Comparison of ENCODE assay signal across 28 cellular contexts in the genomic region with DNA sequence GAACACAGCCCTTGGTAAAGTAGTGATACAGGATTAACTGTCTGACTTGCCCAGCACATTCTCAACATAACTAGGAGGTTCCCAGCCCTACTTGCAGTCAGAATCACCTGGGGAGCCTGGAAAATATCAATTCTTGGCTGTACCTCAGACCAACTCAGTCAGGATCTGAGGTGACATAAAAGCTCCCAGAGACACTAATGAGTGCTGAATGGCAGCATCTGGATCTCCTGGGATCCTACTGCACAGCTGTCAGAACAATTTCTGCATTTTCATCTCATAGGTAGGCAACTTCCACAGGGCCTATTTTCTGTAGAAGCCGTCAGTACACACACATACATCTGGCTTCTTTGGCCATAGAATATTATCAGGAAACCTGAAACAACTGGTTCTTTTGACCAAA.
"Had no signal": no experiment of that assay in that cellular context is flagged by ENCODE, and none has a peak within 500 bp of the region (broad histone marks: within the 10 kb centered on the region; RNA-seq: fewer than 3 reads in every experiment).

No MANE protein-coding gene starts in this region.

- H3K9me3 ChIP-seq: neutrophil, pancreas, prostate gland, right lobe of liver, sigmoid colon, stomach, thoracic aorta, thyroid gland, tibial nerve, upper lobe of right lung, uterus had no signal

- H3K27me3 Mint-ChIP-seq: type B pancreatic cell had no signal

- ATAC-seq: naive thymus-derived CD8-positive, alpha-beta T cell; natural killer cell treated with Interleukin-12 subunit alpha and Interleukin-12 subunit beta and Interleukin-15 and Interleukin-18, amount 100 ng/mL, for 72 hours; pancreas; right cardiac atrium; stimulated activated effector memory CD8-positive, alpha-beta T cell treated with anti-CD3 and anti-CD28 coated beads, Interleukin-12 subunit alpha, Interleukin-12 subunit beta, amount 100 ng/mL, for 72 hours; stimulated activated naive B cell treated with anti-CD40 and anti-IgM and Interleukin-4, amounts not matched to agents 10 μg/mL and 1 μg/mL and 100 μg/mL, for 72 hours; upper lobe of right lung had no signal

- H3K9ac ChIP-seq: neural progenitor cell had no signal

- DNase-seq: naive B cell; naive thymus-derived CD8-positive, alpha-beta T cell; nephron progenitor cell; nucleus accumbens; pancreas; right cardiac atrium; right lobe of liver; sigmoid colon; small intestine; stimulated activated CD4-positive, alpha-beta T cell treated with anti-CD3 and anti-CD28 coated beads, Interleukin-15, amount 100 ng/mL, for 24 hours; stimulated activated CD4-positive, alpha-beta T cell treated with anti-CD3 and anti-CD28 coated beads, Interleukin-2, amount 100 ng/mL, for 24 hours; stimulated activated CD4-positive, alpha-beta T cell treated with anti-CD3 and anti-CD28 coated beads, Interleukin-2, amount 100 ng/mL, for 48 hours; stimulated activated CD4-positive, alpha-beta T cell treated with anti-CD3 and anti-CD28 coated beads, Interleukin-4, amount 100 ng/mL, for 24 hours; stimulated activated naive B cell treated with anti-CD40 and anti-IgM and Interleukin-4, amounts not matched to agents 10 μg/mL and 1 μg/mL and 100 μg/mL, for 72 hours; stimulated activated naive CD4-positive, alpha-beta T cell treated with Interleukin-2 at 50 U/mL for 16 hours; stomach; thyroid gland; upper lobe of right lung; uterus had no signal

- H3K36me3 ChIP-seq: neural progenitor cell, neutrophil, pancreas, prostate gland, right lobe of liver, sigmoid colon, stomach, thoracic aorta, thyroid gland, tibial nerve, upper lobe of right lung, uterus had no signal

- H3K4me1 Mint-ChIP-seq: naive B cell; naive thymus-derived CD8-positive, alpha-beta T cell; nephron progenitor cell; stimulated activated effector memory CD8-positive, alpha-beta T cell treated with anti-CD3 and anti-CD28 coated beads, Interleukin-12 subunit alpha, Interleukin-12 subunit beta, amount 100 ng/mL, for 72 hours; stimulated activated naive B cell treated with anti-CD40 and anti-IgM and Interleukin-4, amounts not matched to agents 10 μg/mL and 1 μg/mL and 100 μg/mL, for 72 hours had no signal

- H3K27me3 ChIP-seq: neural progenitor cell, pancreas, right lobe of liver, sigmoid colon, stomach, thyroid gland, tibial nerve, upper lobe of right lung, uterus had no signal

- H3K27ac Mint-ChIP-seq: naive B cell; naive thymus-derived CD8-positive, alpha-beta T cell; natural killer cell treated with Interleukin-12 subunit alpha and Interleukin-12 subunit beta and Interleukin-15 and Interleukin-18, amount 100 ng/mL, for 72 hours; nephron progenitor cell; neural progenitor cell; stimulated activated effector memory CD8-positive, alpha-beta T cell treated with anti-CD3 and anti-CD28 coated beads, Interleukin-12 subunit alpha, Interleukin-12 subunit beta, amount 100 ng/mL, for 72 hours; stimulated activated naive B cell treated with anti-CD40 and anti-IgM and Interleukin-4, amounts not matched to agents 10 μg/mL and 1 μg/mL and 100 μg/mL, for 72 hours; stimulated activated naive CD8-positive, alpha-beta T cell treated with anti-CD3 and anti-CD28 coated beads, Interleukin-15, Interleukin-2, amounts not matched to agents 100 ng/mL and 50 ng/mL, for 24 hours; type B pancreatic cell had no signal

- H3K36me3 Mint-ChIP-seq: naive B cell; natural killer cell treated with Interleukin-12 subunit alpha and Interleukin-12 subunit beta and Interleukin-15 and Interleukin-18, amount 100 ng/mL, for 72 hours; neural progenitor cell; stimulated activated effector memory CD8-positive, alpha-beta T cell treated with anti-CD3 and anti-CD28 coated beads, Interleukin-12 subunit alpha, Interleukin-12 subunit beta, amount 100 ng/mL, for 72 hours; stimulated activated naive B cell treated with anti-CD40 and anti-IgM and Interleukin-4, amounts not matched to agents 10 μg/mL and 1 μg/mL and 100 μg/mL, for 72 hours had no signal

- H3K27ac ChIP-seq: neural progenitor cell, neutrophil, pancreas, prostate gland, right lobe of liver, sigmoid colon, stomach, thoracic aorta, thyroid gland, tibial nerve, upper lobe of right lung, uterus had no signal

- H3K4me3 ChIP-seq: neural progenitor cell, pancreas, prostate gland, right lobe of liver, sigmoid colon, stomach, thoracic aorta, thyroid gland, tibial nerve, upper lobe of right lung, uterus had no signal

- H3K4me3 Mint-ChIP-seq: naive B cell; naive thymus-derived CD8-positive, alpha-beta T cell; natural killer cell treated with Interleukin-12 subunit alpha and Interleukin-12 subunit beta and Interleukin-15 and Interleukin-18, amount 100 ng/mL, for 72 hours; nephron progenitor cell; neural progenitor cell; stimulated activated effector memory CD8-positive, alpha-beta T cell treated with anti-CD3 and anti-CD28 coated beads, Interleukin-12 subunit alpha, Interleukin-12 subunit beta, amount 100 ng/mL, for 72 hours; stimulated activated naive B cell treated with anti-CD40 and anti-IgM and Interleukin-4, amounts not matched to agents 10 μg/mL and 1 μg/mL and 100 μg/mL, for 72 hours; stimulated activated naive CD8-positive, alpha-beta T cell treated with anti-CD3 and anti-CD28 coated beads, Interleukin-15, Interleukin-2, amounts not matched to agents 100 ng/mL and 50 ng/mL, for 24 hours; type B pancreatic cell had no signal

- H3K4me1 ChIP-seq: neural progenitor cell, prostate gland, sigmoid colon, stomach, tibial nerve, upper lobe of right lung, uterus had no signal

- H3K4me2 ChIP-seq: neural progenitor cell had no signal

- H2AFZ ChIP-seq: neural progenitor cell had no signal

- FAIRE-seq: pancreas, small intestine had no signal

- H3K9me3 Mint-ChIP-seq: natural killer cell treated with Interleukin-12 subunit alpha and Interleukin-12 subunit beta and Interleukin-15 and Interleukin-18, amount 100 ng/mL, for 72 hours; neural progenitor cell; stimulated activated effector memory CD8-positive, alpha-beta T cell treated with anti-CD3 and anti-CD28 coated beads, Interleukin-12 subunit alpha, Interleukin-12 subunit beta, amount 100 ng/mL, for 72 hours; stimulated activated naive B cell treated with anti-CD40 and anti-IgM and Interleukin-4, amounts not matched to agents 10 μg/mL and 1 μg/mL and 100 μg/mL, for 72 hours; stimulated activated naive CD8-positive, alpha-beta T cell treated with anti-CD3 and anti-CD28 coated beads, Interleukin-15, Interleukin-2, amounts not matched to agents 100 ng/mL and 50 ng/mL, for 24 hours had no signal
